10 cellular contexts compared by ENCODE assay signal in genomic region chr10:79320785-79321493, GRCh38. TPM values are rescaled to one million over a fixed set of nuclear protein-coding genes. Genes with fewer than 3 reads are reported as not detected.
DNase-seq lines count a peak whose midpoint lies in the region; ATAC-seq and TF ChIP-seq lines count a peak whose summit lies in the region.
"Had no signal": no experiment of that assay in that cellular context is flagged by ENCODE, and none has a peak within 500 bp of the region (broad histone marks: within the 10 kb centered on the region; RNA-seq: fewer than 3 reads in every experiment).

No MANE protein-coding gene starts in this region.

- intact Hi-C loops in mammary epithelial cell (cut with micrococcal nuclease) (loop anchor here (1.0 kb wide), 2 partner anchors 12 to 26 kb away; partner anchors contain the start of gene PPIF), psoas muscle (cut with DNase I) (no loop called here)

- no peaks in the 10 kb centered on the region for H4K20me1 ChIP-seq in mammary epithelial cell (ENCODE audit: insufficient read depth, low read length)

- TF ChIP-seq CTCF in mammary epithelial cell (conservative IDR thresholded peaks at IDR 0.05 in 1 of 2, IDR thresholded peaks at IDR 0.05 in 1 of 2; ENCODE audit: extremely low read depth in 1 of 2, insufficient read depth in 1 of 2, low read depth in 1 of 2, low read length in 2 of 2) (no peak), psoas muscle (IDR thresholded peaks at IDR 0.05) (no peak)

- H3K27me3 ChIP-seq in mammary epithelial cell (ENCODE audit: insufficient read depth, low read length) (no peaks in the 10 kb centered on the region), psoas muscle (ENCODE audit: insufficient read depth in 3 of 3, low read length in 2 of 3) (no peaks in the 10 kb centered on the region), SJCRH30 (no peaks in the 10 kb centered on the region)

- H3K4me1 ChIP-seq in mammary epithelial cell (ENCODE audit: insufficient read depth, low read length) (peaks cover 60% of the 10 kb centered on the region), psoas muscle (peaks cover 17% of the 10 kb centered on the region), SJCRH30 (peaks cover 56% of the 10 kb centered on the region)

- in situ Hi-C loops in mammary epithelial cell (cut with MboI; ENCODE audit: low sequenced_read_pairs in 2 of 2), result no loop called here

- peak; percentile 28 for DNase-seq in NK-92 treated with Interleukin-12 subunit alpha and Interleukin-12 subunit beta, amount 100 ng/mL, for 24 hours (lab: John Stamatoyannopoulos, UW)
- DNase-seq in NK-92 (lab: John Stamatoyannopoulos, UW; ENCODE audit: unreplicated experiment), result no peak
- DNase-seq in NOMO-1 (lab: John Stamatoyannopoulos, UW; ENCODE audit: unreplicated experiment in 2 of 2), result peak; percentile 83 to 94
- peak; percentile 99 for DNase-seq in mammary epithelial cell
- DNase-seq in psoas muscle, result peak in 1 of 2 donors; percentile 57
- DNase-seq in SJCRH30, result no peak
- DNase-seq in ecto neural progenitor cell (ENCODE audit: low spot score), result no peak
- no peak for DNase-seq in D341Med (ENCODE audit: low spot score)
- DNase-seq: islet precursor cell, NCI-H2029 had no signal

- ATAC-seq in psoas muscle, result peak; percentile 57 to 86 (median 75)

- WGBS in mammary epithelial cell (ENCODE audit: low coverage, missing lambda C conversion rate), result 36% methylated on average over 8 of the region's 8 CpGs
- WGBS in psoas muscle, 3 donors, result 70 to 80% (median 79%) methylated on average over 8 of the region's 8 CpGs

- H3K27ac ChIP-seq in mammary epithelial cell (ENCODE audit: insufficient read depth, low read depth, low read length) (peak overlapping the region; percentile 77), psoas muscle (peak overlapping the region; percentile 47), SJCRH30 (no peak overlapping the region)

- no peak overlapping the region for H3K9ac ChIP-seq in mammary epithelial cell (ENCODE audit: insufficient read depth, low read length)

- dilution Hi-C loops in mammary epithelial cell (cut with HindIII; ENCODE audit: low sequenced_read_pairs), result no loop called here

- H3K9me3 ChIP-seq in mammary epithelial cell (replicated peaks; ENCODE audit: insufficient read depth, low read length) (no peaks in the 10 kb centered on the region), psoas muscle (no peaks in the 10 kb centered on the region), SJCRH30 (replicated peaks) (no peaks in the 10 kb centered on the region)

- H3K4me3 ChIP-seq in mammary epithelial cell (replicated peaks in 1 of 3; ENCODE audit: insufficient read depth in 1 of 3, low read depth in 2 of 3, low read length in 3 of 3) (no peak overlapping the region), psoas muscle (no peak overlapping the region), SJCRH30 (no peak overlapping the region)

- no TSS peak for BruUV-seq in mammary epithelial cell (replicated peaks; lab: Mats Ljungman, UMichigan)

- peak overlapping the region; percentile 54 for H3K4me2 ChIP-seq in mammary epithelial cell (ENCODE audit: insufficient read depth, low read depth, low read length)

- no peaks in the 10 kb centered on the region for H3K36me3 ChIP-seq in mammary epithelial cell (ENCODE audit: insufficient read depth, low read length)
- H3K36me3 ChIP-seq in psoas muscle (ENCODE audit: insufficient read depth in 1 of 2, low read depth in 1 of 2), result no peaks in the 10 kb centered on the region
- H3K36me3 ChIP-seq in SJCRH30, result peaks cover 2% of the 10 kb centered on the region; the same call in 1 of the 2 replicates

- CTCF ChIA-PET in mammary epithelial cell (lab: Charles Lee; ENCODE audit: low non-redundant PET), result no interaction called here

- H3K79me2 ChIP-seq in mammary epithelial cell (ENCODE audit: insufficient read depth, low read length), result no peaks in the 10 kb centered on the region

- H2AFZ ChIP-seq in mammary epithelial cell (ENCODE audit: low read depth, low read length), result no peak overlapping the region

RNA-seq across cellular contexts. Expression of gene PPIF, which starts 26.3 kb away (rescaled TPM):
- 10 to 100 TPM; 32.0 to 78.1 TPM for total RNA-seq in mammary epithelial cell
- 136 TPM for polyA plus RNA-seq in mammary epithelial cell
- 94.0 TPM for polyA minus RNA-seq in mammary epithelial cell
- total RNA-seq in psoas muscle, result 100 to 1,000 TPM in 2 of 4 donors, 10 to 100 TPM in 2; 44.6 to 181 (median 89.4) TPM
- 100 to 1,000 TPM in 1 of 3 donors, 10 to 100 TPM in 2; 85.4 to 297 (median 85.9) TPM for polyA plus RNA-seq in psoas muscle
- 98.8 and 103 TPM in 2 replicates for total RNA-seq in SJCRH30 (2014; rRNA removed; shearing (Covaris generic))

Comparison
In these comparisons a context has a peak if more than half of its experiments do, and no peak if none do; other contexts are left out.
1. DNase-seq: peak in NK-92 treated with Interleukin-12 subunit alpha and Interleukin-12 subunit beta, amount 100 ng/mL, for 24 hours (single experiment), NOMO-1 (2 of 2) and mammary epithelial cell (single experiment); none in NK-92 (single experiment), SJCRH30 (0 of 2), ecto neural progenitor cell (single experiment) and D341Med (single experiment).